In the genomic region with DNA sequence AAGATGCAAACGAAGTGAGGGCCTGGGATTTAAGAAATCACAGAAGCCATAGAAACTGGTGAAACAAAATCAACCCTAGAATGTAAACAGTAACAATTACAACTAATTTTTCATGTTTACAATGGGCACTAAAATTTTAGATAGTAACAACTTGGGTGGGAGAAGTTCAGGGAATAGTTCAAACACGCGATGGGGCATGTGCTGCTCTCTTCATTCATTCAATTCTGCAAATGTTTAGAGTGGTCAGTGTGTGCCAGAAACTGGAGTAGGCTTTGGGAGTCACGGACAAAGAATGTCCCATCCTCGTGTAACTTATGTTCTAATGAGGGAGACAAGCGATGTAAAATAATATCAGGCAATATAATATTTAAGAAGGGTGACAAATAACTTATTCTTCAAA, we compare ENCODE assay signal across 9 cellular contexts.
"Had no signal": no experiment of that assay in that cellular context is flagged by ENCODE, and none has a peak within 500 bp of the region (broad histone marks: within the 10 kb centered on the region; RNA-seq: fewer than 3 reads in every experiment).

No MANE protein-coding gene starts in this region.

- DNase-seq: IMR-90, KBM-7, KG1 had no signal

- H3K27me3 Mint-ChIP-seq: IgD-negative memory B cell had no signal

- H3K4me3 Mint-ChIP-seq: IgD-negative memory B cell had no signal

- H3K4me3 ChIP-seq: K562 had no signal

- ATAC-seq: HepG2, K562 had no signal

- FAIRE-seq: HepG2, HTR-8/SVneo, K562 had no signal

- H3K36me3 Mint-ChIP-seq: IgD-negative memory B cell had no signal

- H3K27ac ChIP-seq: HL-60, KMS-11 had no signal

- H3K27ac Mint-ChIP-seq: IgD-negative memory B cell had no signal
